ENCODE assay signal across 7 cellular contexts in the genomic region with DNA sequence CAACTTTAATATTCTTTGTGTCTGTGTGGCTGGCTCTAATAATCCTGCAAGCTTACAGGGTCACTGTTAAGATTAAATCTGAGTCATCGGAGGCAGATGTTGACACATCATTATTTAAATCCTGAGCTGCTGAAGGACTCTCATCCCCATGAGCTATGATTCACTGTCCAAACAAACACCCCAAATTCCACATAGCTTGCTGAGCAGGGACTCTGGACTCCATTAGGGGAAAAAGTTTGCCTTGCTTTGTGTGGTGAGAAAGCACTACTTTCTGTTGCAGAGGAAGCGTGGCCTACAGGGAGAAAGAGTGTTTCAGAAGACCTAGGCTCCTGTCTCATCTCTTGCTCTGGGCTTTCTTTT.
DNase-seq lines count a peak whose midpoint lies in the region; ATAC-seq and TF ChIP-seq lines count a peak whose summit lies in the region.

No MANE protein-coding gene starts in this region.

- no peak overlapping the region for H2AFZ ChIP-seq in PC-9

- no peaks in the 10 kb centered on the region for H3K9me2 ChIP-seq in PC-9 (ENCODE audit: insufficient read depth)

- peak overlapping the region; percentile 19; the same call in 1 of the 2 replicates for H3K4me2 ChIP-seq in PC-9

- peak; percentile 83 for ATAC-seq in sciatic nerve
- no peak for ATAC-seq in HG03139 (IDR thresholded peaks at IDR 0.05; ENCODE audit: unreplicated experiment)
- no peak for ATAC-seq in HG02642 (IDR thresholded peaks at IDR 0.05; ENCODE audit: poor library complexity, unreplicated experiment)

- no peak for TF ChIP-seq CTCF in PC-9 (conservative IDR thresholded peaks at IDR 0.05)
- TF ChIP-seq CTCF in esophagus muscularis mucosa (IDR thresholded peaks at IDR 0.05): no peak

- DNase-seq in H4 (ENCODE audit: low spot score) (peak; percentile 76), PC-9 (peak; percentile 46 to 86), esophagus muscularis mucosa (ENCODE audit: extremely low spot score) (no peak), sciatic nerve (ENCODE audit: low spot score) (no peak), D341Med (ENCODE audit: low spot score) (no peak)

- no peaks in the 10 kb centered on the region for H4K20me1 ChIP-seq in PC-9 (ENCODE audit: insufficient read depth)

- peaks cover 10% of the 10 kb centered on the region for H3F3A ChIP-seq in PC-9 (ENCODE audit: insufficient read depth, low read depth)

- intact Hi-C loops in PC-9 (cut with micrococcal nuclease; ENCODE audit: unreplicated experiment): no loop called here
- intact Hi-C loops in esophagus muscularis mucosa (cut with DNase I): no loop called here
- intact Hi-C loops in sciatic nerve (cut with DNase I): no loop called here

- POLR2A ChIA-PET in PC-9 (lab: Charles Lee; ENCODE audit: unreplicated experiment): interaction anchor here (0.6 kb wide), 2 partner anchors 37 to 430 kb away, joined by 3 to 4 read pairs; no protein-coding TSS in a partner anchor

- H3K9me3 ChIP-seq in PC-9 (ENCODE audit: insufficient read depth, low read depth): no peaks in the 10 kb centered on the region
- H3K9me3 ChIP-seq in esophagus muscularis mucosa: no peaks in the 10 kb centered on the region

- no TSS peak for BruUV-seq in PC-9 (replicated peaks; lab: Mats Ljungman, UMichigan)

- peaks cover 18% of the 10 kb centered on the region for H3K4me1 ChIP-seq in PC-9 (replicated peaks; ENCODE audit: insufficient read depth)
- peaks cover 0 to 20% (median 16%) of the 10 kb centered on the region in 4 donors for H3K4me1 ChIP-seq in esophagus muscularis mucosa

- H3K79me2 ChIP-seq in PC-9 (ENCODE audit: low read depth): no peaks in the 10 kb centered on the region

- no peaks in the 10 kb centered on the region for H3K27me3 ChIP-seq in PC-9 (ENCODE audit: insufficient read depth, low read depth)
- no peaks in the 10 kb centered on the region for H3K27me3 ChIP-seq in esophagus muscularis mucosa

- H3K4me3 ChIP-seq in PC-9 (no peak overlapping the region), esophagus muscularis mucosa (no peak overlapping the region)

- no peaks in the 10 kb centered on the region for H3K36me3 ChIP-seq in PC-9 (ENCODE audit: low read depth)
- H3K36me3 ChIP-seq in esophagus muscularis mucosa: no peaks in the 10 kb centered on the region

- H3K27ac ChIP-seq in PC-9 (peak overlapping the region; percentile 34), esophagus muscularis mucosa (replicated peaks in 1 of 4) (peak overlapping the region; percentile 13 to 45 (median 24))

- CTCF ChIA-PET in PC-9 (lab: Charles Lee): no interaction called here

- no peak for TF ChIP-seq EP300 in esophagus muscularis mucosa (IDR thresholded peaks at IDR 0.05)

- WGBS in esophagus muscularis mucosa: 25% methylated on average over 2 of the region's 2 CpGs

- TF ChIP-seq POLR2A in esophagus muscularis mucosa (IDR thresholded peaks at IDR 0.05; ENCODE audit: low read depth): no peak

Comparison
In these comparisons a context has a peak if more than half of its experiments do, and no peak if none do; other contexts are left out.
1. DNase-seq: peak in H4 (single experiment) and PC-9 (2 of 2); none in esophagus muscularis mucosa (single experiment), sciatic nerve (single experiment) and D341Med (single experiment).